Comparison of ENCODE assay signal across 2 cellular contexts in the genomic region with DNA sequence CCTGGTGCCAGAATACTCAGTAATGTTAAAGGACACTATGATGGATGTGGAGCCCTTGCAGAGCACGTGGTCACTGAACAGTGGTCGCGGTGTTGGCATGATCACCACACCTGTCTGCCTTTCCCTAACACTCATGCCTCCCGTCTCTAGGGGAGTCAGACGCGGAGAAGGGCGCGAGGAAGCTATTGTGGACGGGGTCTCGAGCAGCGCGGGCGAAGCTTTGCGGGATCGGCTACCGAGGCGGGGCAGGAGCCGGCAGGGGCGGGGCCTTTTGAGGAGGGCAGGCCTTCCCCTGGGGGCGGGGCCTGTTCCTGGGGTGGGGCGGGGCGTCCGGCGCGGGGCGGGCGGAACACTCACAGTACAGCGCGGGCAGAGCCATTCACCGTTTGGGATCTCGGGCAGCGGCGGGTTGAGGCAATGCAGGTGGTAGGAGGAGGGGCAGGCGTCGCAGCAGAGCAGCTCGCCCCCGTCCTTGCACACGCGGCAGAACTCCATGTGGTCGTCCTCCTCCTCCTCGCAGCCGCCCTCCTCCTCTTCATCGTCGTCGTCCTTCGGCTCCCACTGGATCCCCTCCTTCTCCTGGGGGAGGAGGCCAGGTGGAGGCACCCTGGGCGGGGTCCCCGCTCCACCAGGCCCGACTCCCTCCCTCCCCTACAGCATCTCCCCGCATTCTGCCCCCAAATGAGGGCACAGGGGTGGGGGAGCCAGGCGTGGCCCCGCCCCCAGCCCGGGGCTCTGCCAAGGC.
TF ChIP-seq lines count a peak whose summit lies in the region.

No MANE protein-coding gene starts in this region.

TF ChIP-seq in SK-N-SH, 30 proteins besides CTCF, POLR2A, EP300 and RAD21 (continued from another document):
- TF ChIP-seq USF1 (IDR thresholded peaks at IDR 0.05; ENCODE audit: borderline replicate concordance, low read depth), result no peak
TF ChIP-seq in SK-N-SH: peak in this region for 0.

TF ChIP-seq in SK-N-SH treated with all-trans-retinoic acid at 6 μM for 48 hours, 23 proteins besides CTCF, POLR2A, EP300 and RAD21:
- TF ChIP-seq, protein P1, sequence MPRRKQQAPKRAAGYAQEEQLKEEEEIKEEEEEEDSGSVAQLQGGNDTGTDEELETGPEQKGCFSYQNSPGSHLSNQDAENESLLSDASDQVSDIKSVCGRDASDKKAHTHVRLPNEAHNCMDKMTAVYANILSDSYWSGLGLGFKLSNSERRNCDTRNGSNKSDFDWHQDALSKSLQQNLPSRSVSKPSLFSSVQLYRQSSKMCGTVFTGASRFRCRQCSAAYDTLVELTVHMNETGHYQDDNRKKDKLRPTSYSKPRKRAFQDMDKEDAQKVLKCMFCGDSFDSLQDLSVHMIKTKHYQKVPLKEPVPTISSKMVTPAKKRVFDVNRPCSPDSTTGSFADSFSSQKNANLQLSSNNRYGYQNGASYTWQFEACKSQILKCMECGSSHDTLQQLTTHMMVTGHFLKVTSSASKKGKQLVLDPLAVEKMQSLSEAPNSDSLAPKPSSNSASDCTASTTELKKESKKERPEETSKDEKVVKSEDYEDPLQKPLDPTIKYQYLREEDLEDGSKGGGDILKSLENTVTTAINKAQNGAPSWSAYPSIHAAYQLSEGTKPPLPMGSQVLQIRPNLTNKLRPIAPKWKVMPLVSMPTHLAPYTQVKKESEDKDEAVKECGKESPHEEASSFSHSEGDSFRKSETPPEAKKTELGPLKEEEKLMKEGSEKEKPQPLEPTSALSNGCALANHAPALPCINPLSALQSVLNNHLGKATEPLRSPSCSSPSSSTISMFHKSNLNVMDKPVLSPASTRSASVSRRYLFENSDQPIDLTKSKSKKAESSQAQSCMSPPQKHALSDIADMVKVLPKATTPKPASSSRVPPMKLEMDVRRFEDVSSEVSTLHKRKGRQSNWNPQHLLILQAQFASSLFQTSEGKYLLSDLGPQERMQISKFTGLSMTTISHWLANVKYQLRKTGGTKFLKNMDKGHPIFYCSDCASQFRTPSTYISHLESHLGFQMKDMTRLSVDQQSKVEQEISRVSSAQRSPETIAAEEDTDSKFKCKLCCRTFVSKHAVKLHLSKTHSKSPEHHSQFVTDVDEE (CRISPR knock-in tag; IDR thresholded peaks at IDR 0.05), result no peak
- TF ChIP-seq ESRRG (CRISPR knock-in tag; IDR thresholded peaks at IDR 0.05), result no peak
- TF ChIP-seq, protein P2, sequence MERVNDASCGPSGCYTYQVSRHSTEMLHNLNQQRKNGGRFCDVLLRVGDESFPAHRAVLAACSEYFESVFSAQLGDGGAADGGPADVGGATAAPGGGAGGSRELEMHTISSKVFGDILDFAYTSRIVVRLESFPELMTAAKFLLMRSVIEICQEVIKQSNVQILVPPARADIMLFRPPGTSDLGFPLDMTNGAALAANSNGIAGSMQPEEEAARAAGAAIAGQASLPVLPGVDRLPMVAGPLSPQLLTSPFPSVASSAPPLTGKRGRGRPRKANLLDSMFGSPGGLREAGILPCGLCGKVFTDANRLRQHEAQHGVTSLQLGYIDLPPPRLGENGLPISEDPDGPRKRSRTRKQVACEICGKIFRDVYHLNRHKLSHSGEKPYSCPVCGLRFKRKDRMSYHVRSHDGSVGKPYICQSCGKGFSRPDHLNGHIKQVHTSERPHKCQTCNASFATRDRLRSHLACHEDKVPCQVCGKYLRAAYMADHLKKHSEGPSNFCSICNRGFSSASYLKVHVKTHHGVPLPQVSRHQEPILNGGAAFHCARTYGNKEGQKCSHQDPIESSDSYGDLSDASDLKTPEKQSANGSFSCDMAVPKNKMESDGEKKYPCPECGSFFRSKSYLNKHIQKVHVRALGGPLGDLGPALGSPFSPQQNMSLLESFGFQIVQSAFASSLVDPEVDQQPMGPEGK (CRISPR knock-in tag; IDR thresholded peaks at IDR 0.05; ENCODE audit: borderline replicate concordance), result no peak
- TF ChIP-seq TCF4 (CRISPR knock-in tag; IDR thresholded peaks at IDR 0.05; ENCODE audit: borderline replicate concordance), result no peak
- no peak for TF ChIP-seq RARB (CRISPR knock-in tag; IDR thresholded peaks at IDR 0.05)
- TF ChIP-seq ZFP30 (CRISPR knock-in tag; IDR thresholded peaks at IDR 0.05), result no peak
- TF ChIP-seq GLIS3 (CRISPR knock-in tag; IDR thresholded peaks at IDR 0.05), result no peak
- TF ChIP-seq CSDC2 (CRISPR knock-in tag; IDR thresholded peaks at IDR 0.05), result no peak
- TF ChIP-seq TOX (CRISPR knock-in tag; IDR thresholded peaks at IDR 0.05; ENCODE audit: borderline replicate concordance), result no peak
- TF ChIP-seq ZNF565 (CRISPR knock-in tag; conservative IDR thresholded peaks at IDR 0.05; ENCODE audit: low read depth), result no peak
- no peak for TF ChIP-seq OSR1 (CRISPR knock-in tag; IDR thresholded peaks at IDR 0.05)
- no peak for TF ChIP-seq ZNF8 (CRISPR knock-in tag; IDR thresholded peaks at IDR 0.05)
TF ChIP-seq in SK-N-SH treated with all-trans-retinoic acid at 6 μM for 48 hours: peak in this region for 0.
